ENCODE assay signal across 25 cellular contexts in the genomic region with DNA sequence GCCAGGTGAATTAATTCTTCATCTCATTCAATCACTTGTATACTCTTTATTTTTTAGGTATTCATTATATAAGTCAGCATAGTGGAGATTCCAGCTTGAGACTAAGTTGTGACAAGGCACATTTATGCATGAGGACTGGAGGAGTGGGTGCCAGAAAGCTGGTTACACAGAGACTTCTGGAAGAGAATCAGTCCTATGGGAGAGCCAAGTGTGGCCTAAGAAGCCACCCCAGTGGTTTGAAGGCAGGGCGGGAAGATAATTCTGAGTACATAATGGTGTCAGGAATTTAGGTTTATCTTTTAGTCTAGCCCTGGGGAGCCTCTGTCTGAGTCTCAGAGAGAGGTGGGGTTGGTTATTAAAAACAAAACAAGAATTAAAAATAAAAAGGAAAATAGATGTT.
"Had no signal": no experiment of that assay in that cellular context is flagged by ENCODE, and none has a peak within 500 bp of the region (broad histone marks: within the 10 kb centered on the region; RNA-seq: fewer than 3 reads in every experiment).

No MANE protein-coding gene starts in this region.

- H3K27me3 ChIP-seq: neural progenitor cell, ovary, testis, vagina had no signal

- H3K27ac Mint-ChIP-seq: activated naive CD8-positive, alpha-beta T cell; activated T-helper 2 cell treated with anti-CD3 and anti-CD28 coated beads, Interferon-gamma antibody, Interleukin-2, Interleukin-4, amounts not matched to agents 10 μg/mL and 5 μg/mL and 100 μg/mL, durations not matched to agents 14 hours and 24 hours and 36 hours; naive thymus-derived CD4-positive, alpha-beta T cell; neural progenitor cell; stimulated activated naive B cell treated with anti-CD40 and anti-IgM and Interleukin-4, amounts not matched to agents 10 μg/mL and 1 μg/mL and 100 μg/mL, for 72 hours; type B pancreatic cell; WTC11 had no signal

- DNase-seq: activated CD8-positive, alpha-beta memory T cell treated with anti-CD3 and anti-CD28 coated beads, Interleukin-2, amount 50 U/mL, for 48 hours; activated naive CD4-positive, alpha-beta T cell; activated T-cell treated with anti-CD3 and anti-CD28 coated beads, Interleukin-2, amount 50 U/mL, for 4 hours; cerebellar nuclear complex; cortex of kidney; effector CD4-positive, alpha-beta T cell; foreskin fibroblast; kidney; lower lobe of right lung; naive thymus-derived CD4-positive, alpha-beta T cell; ovary; stimulated activated CD4-positive, alpha-beta T cell treated with anti-CD3 and anti-CD28 coated beads, Interleukin-2, amount 100 ng/mL, for 24 hours; stimulated activated CD8-positive, alpha-beta memory T cell treated with anti-CD3 and anti-CD28 coated beads, Interleukin-4, amount 100 ng/mL, for 48 hours; stimulated activated naive B cell treated with anti-CD40 and anti-IgM and Interleukin-4, amounts not matched to agents 10 μg/mL and 1 μg/mL and 100 μg/mL, for 72 hours; T-helper 1 cell; testis had no signal

- H3K4me1 Mint-ChIP-seq: naive thymus-derived CD4-positive, alpha-beta T cell; neural progenitor cell; stimulated activated naive B cell treated with anti-CD40 and anti-IgM and Interleukin-4, amounts not matched to agents 10 μg/mL and 1 μg/mL and 100 μg/mL, for 72 hours had no signal

- H3K4me3 Mint-ChIP-seq: activated naive CD8-positive, alpha-beta T cell; activated T-cell treated with anti-CD3 and anti-CD28 coated beads, Interleukin-2, amount 50 U/mL, for 4 hours; naive thymus-derived CD4-positive, alpha-beta T cell; neural progenitor cell; stimulated activated naive B cell treated with anti-CD40 and anti-IgM and Interleukin-4, amounts not matched to agents 10 μg/mL and 1 μg/mL and 100 μg/mL, for 72 hours; type B pancreatic cell; WTC11 had no signal

- FAIRE-seq: endometrium, kidney, TTC549 had no signal

- ATAC-seq: activated T-cell treated with anti-CD3 and anti-CD28 coated beads, Interleukin-2, amount 50 U/mL, for 4 hours; lower lobe of right lung; naive thymus-derived CD4-positive, alpha-beta T cell; stimulated activated naive B cell treated with anti-CD40 and anti-IgM and Interleukin-4, amounts not matched to agents 10 μg/mL and 1 μg/mL and 100 μg/mL, for 72 hours; WTC11 had no signal

- H3K4me3 ChIP-seq: lower lobe of right lung, neural progenitor cell, ovary, prostate gland, testis, vagina had no signal

- H3K27me3 Mint-ChIP-seq: activated naive CD8-positive, alpha-beta T cell; stimulated activated naive B cell treated with anti-CD40 and anti-IgM and Interleukin-4, amounts not matched to agents 10 μg/mL and 1 μg/mL and 100 μg/mL, for 72 hours had no signal

- H3K4me2 ChIP-seq: neural progenitor cell had no signal

- H3K9me3 Mint-ChIP-seq: activated T-cell treated with anti-CD3 and anti-CD28 coated beads, Interleukin-2, amount 50 U/mL, for 4 hours; activated T-helper 2 cell treated with anti-CD3 and anti-CD28 coated beads, Interferon-gamma antibody, Interleukin-2, Interleukin-4, amounts not matched to agents 10 μg/mL and 5 μg/mL and 100 μg/mL, durations not matched to agents 14 hours and 24 hours and 36 hours; naive thymus-derived CD4-positive, alpha-beta T cell; neural progenitor cell; stimulated activated naive B cell treated with anti-CD40 and anti-IgM and Interleukin-4, amounts not matched to agents 10 μg/mL and 1 μg/mL and 100 μg/mL, for 72 hours had no signal

- H3K36me3 Mint-ChIP-seq: activated naive CD8-positive, alpha-beta T cell; naive thymus-derived CD4-positive, alpha-beta T cell; neural progenitor cell; stimulated activated naive B cell treated with anti-CD40 and anti-IgM and Interleukin-4, amounts not matched to agents 10 μg/mL and 1 μg/mL and 100 μg/mL, for 72 hours; type B pancreatic cell; WTC11 had no signal

- H3K36me3 ChIP-seq: lower lobe of right lung, neural progenitor cell, ovary, prostate gland, vagina had no signal

- H2AFZ ChIP-seq: neural progenitor cell had no signal

- H3K27ac ChIP-seq: lower lobe of right lung, neural progenitor cell, ovary, prostate gland, testis, vagina had no signal

- H3K9ac ChIP-seq: neural progenitor cell had no signal

- H3K4me1 ChIP-seq: lower lobe of right lung, neural progenitor cell, prostate gland, testis, vagina had no signal

- H3K9me3 ChIP-seq: lower lobe of right lung, ovary, prostate gland, testis, vagina had no signal
